In the genomic region with DNA sequence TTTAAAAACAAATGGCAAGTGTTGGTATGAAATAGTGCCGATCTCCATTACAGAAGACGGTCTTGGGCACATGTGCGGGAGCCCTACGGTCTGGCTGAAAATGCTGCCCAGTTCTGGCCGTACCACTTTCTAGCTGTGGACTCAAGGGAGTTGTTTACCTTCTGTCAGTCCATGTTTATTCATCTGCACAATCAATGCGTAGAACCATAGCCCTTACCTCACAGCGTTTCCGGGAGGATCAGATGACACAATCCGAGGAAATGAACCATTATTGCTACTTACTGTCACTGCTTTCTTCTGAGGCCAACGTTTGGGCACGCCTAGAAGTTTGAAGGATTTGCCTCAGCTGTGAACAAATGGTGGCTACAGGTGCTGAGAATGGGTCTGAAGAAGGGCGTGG, we compare ENCODE assay signal across 9 cellular contexts. TPM values are rescaled to one million over a fixed set of nuclear protein-coding genes. Genes with fewer than 3 reads are reported as not detected.
DNase-seq lines count a peak whose midpoint lies in the region; ATAC-seq and TF ChIP-seq lines count a peak whose summit lies in the region.
"Had no signal": no experiment of that assay in that cellular context is flagged by ENCODE, and none has a peak within 500 bp of the region (broad histone marks: within the 10 kb centered on the region; RNA-seq: fewer than 3 reads in every experiment).

No MANE protein-coding gene starts in this region.

- no peaks in the 10 kb centered on the region for H3K27me3 Mint-ChIP-seq in CD4-positive, alpha-beta T cell

- intact Hi-C loops in CD4-positive, alpha-beta T cell (cut with DNase I, micrococcal nuclease), result loop anchor here (1.0 to 5.0 kb wide), 2 partner anchors 31 to 45 kb away; a partner anchor contains a TSS

- H3K4me3 ChIP-seq in LNCaP clone FGC (ENCODE audit: low read depth, low read length) (no peak overlapping the region), esophagus (ENCODE audit: low read depth in 1 of 2, low read length in 2 of 2) (no peak overlapping the region), skeletal muscle cell (ENCODE audit: low read depth, low read length) (no peak overlapping the region), MM.1S (ENCODE audit: low read length) (no peak overlapping the region)
- H3K4me3 ChIP-seq: ascending aorta had no signal

- peak in 7 of 10 experiments; percentile 12 to 54 (median 38) for DNase-seq in CD4-positive, alpha-beta T cell
- DNase-seq in LNCaP clone FGC (ENCODE audit: low read depth), result peak; percentile 96
- peak; percentile 95 for DNase-seq in SHP77 treated with DMSO at 0.1 percent for 48 hours (lab: John Stamatoyannopoulos, UW)
- peak; percentile 53 for DNase-seq in skeletal muscle cell (ENCODE audit: low read depth)
- no peak for DNase-seq in MM.1S
- DNase-seq in SK-N-DZ (ENCODE audit: low spot score), result no peak

- no peaks in the 10 kb centered on the region for H3F3A ChIP-seq in MM.1S (ENCODE audit: insufficient read depth, low read length)

- H3K27me3 ChIP-seq in CD4-positive, alpha-beta T cell (ENCODE audit: control insufficient read depth, insufficient read depth, low read length), result no peaks in the 10 kb centered on the region
- H3K27me3 ChIP-seq in esophagus (ENCODE audit: control insufficient read depth in 1 of 2, insufficient read depth in 2 of 2, low read length in 2 of 2), result no peaks in the 10 kb centered on the region
- H3K27me3 ChIP-seq in MM.1S (replicated peaks; ENCODE audit: insufficient read depth, low read length), result no peaks in the 10 kb centered on the region
- H3K27me3 ChIP-seq: ascending aorta had no signal

- H3K4me3 Mint-ChIP-seq in CD4-positive, alpha-beta T cell, result no peak overlapping the region

- no peaks in the 10 kb centered on the region for H3K36me3 Mint-ChIP-seq in CD4-positive, alpha-beta T cell (ENCODE audit: low read depth)

- no peaks in the 10 kb centered on the region for H3K9me3 ChIP-seq in CD4-positive, alpha-beta T cell (ENCODE audit: control insufficient read depth, low read length)
- H3K9me3 ChIP-seq in esophagus (ENCODE audit: control insufficient read depth in 2 of 2, insufficient read depth in 1 of 2, low read depth in 1 of 2, low read length in 1 of 2) (peaks cover 0 to 2% of the 10 kb centered on the region in 2 donors), MM.1S (replicated peaks; ENCODE audit: insufficient read depth, low read length) (no peaks in the 10 kb centered on the region)
- H3K9me3 ChIP-seq: ascending aorta had no signal

- CTCF ChIA-PET in CD4-positive, alpha-beta T cell (lab: Charles Lee), result interaction anchor here (0.8 to 1.2 kb wide), 3 partner anchors 29 to 113 kb away, joined by 3 to 5 read pairs (median 4); no protein-coding TSS in a partner anchor

- H3K27ac ChIP-seq in CD4-positive, alpha-beta T cell (ENCODE audit: low read depth, low read length), result no peak overlapping the region
- H3K27ac ChIP-seq in esophagus (ENCODE audit: low read depth in 2 of 2, low read length in 1 of 2) (peak overlapping the region; percentile 53 to 86), MM.1S (ENCODE audit: low read length) (no peak overlapping the region)
- H3K27ac ChIP-seq: ascending aorta had no signal

- H3K79me2 ChIP-seq in MM.1S (ENCODE audit: low read length), result no peaks in the 10 kb centered on the region

- WGBS in esophagus, 2 donors, result 9 to 13% methylated on average over 12 of the region's 12 CpGs

- H3K4me1 ChIP-seq in esophagus (ENCODE audit: control insufficient read depth in 2 of 2, insufficient read depth in 2 of 2, low read length in 1 of 2), result peaks cover 0 to 9% of the 10 kb centered on the region in 2 donors
- H3K4me1 ChIP-seq in MM.1S (ENCODE audit: low read length), result no peaks in the 10 kb centered on the region
- H3K4me1 ChIP-seq: ascending aorta had no signal

- no peak overlapping the region for H2AFZ ChIP-seq in MM.1S (ENCODE audit: low read length)

- peaks cover 21% of the 10 kb centered on the region for H3K4me1 Mint-ChIP-seq in CD4-positive, alpha-beta T cell (ENCODE audit: low read depth)

- peak; percentile 59 for ATAC-seq in CD4-positive, alpha-beta T cell (ENCODE audit: poor library complexity)
- ATAC-seq in GM18858 (IDR thresholded peaks at IDR 0.05; ENCODE audit: unreplicated experiment), result no peak

- no peaks in the 10 kb centered on the region for H3K9me2 ChIP-seq in MM.1S (replicated peaks; ENCODE audit: insufficient read depth, low read length)

- no peaks in the 10 kb centered on the region for H3K9me3 Mint-ChIP-seq in CD4-positive, alpha-beta T cell

- H3K4me2 ChIP-seq in MM.1S (ENCODE audit: low read depth, low read length), result no peak overlapping the region

- H3K27ac Mint-ChIP-seq in CD4-positive, alpha-beta T cell, result peak overlapping the region; percentile 80

- H3K36me3 ChIP-seq in esophagus (ENCODE audit: control insufficient read depth in 2 of 2, insufficient read depth in 2 of 2, low read length in 1 of 2) (no peaks in the 10 kb centered on the region), MM.1S (replicated peaks; ENCODE audit: insufficient read depth, low read length) (no peaks in the 10 kb centered on the region)
- H3K36me3 ChIP-seq: ascending aorta had no signal

- TF ChIP-seq CTCF in CD4-positive, alpha-beta T cell (IDR thresholded peaks at IDR 0.05), result no peak
- TF ChIP-seq CTCF in LNCaP clone FGC (IDR thresholded peaks at IDR 0.05; ENCODE audit: control insufficient read depth, extremely low read depth, insufficient read depth) (no peak), MM.1S (IDR thresholded peaks at IDR 0.05; ENCODE audit: low read length) (no peak)

- no peak overlapping the region for H3K9ac ChIP-seq in MM.1S (ENCODE audit: low read length)

- POLR2A ChIA-PET in CD4-positive, alpha-beta T cell (lab: Charles Lee), result interaction anchor here (0.9 to 1.0 kb wide), 2 partner anchors 31 to 92 kb away, joined by 3 to 7 read pairs; a partner anchor contains a TSS

- H4K20me1 ChIP-seq in MM.1S (ENCODE audit: insufficient read depth, low read length), result no peaks in the 10 kb centered on the region

RNA-seq across cellular contexts. Expression of a gene that starts 31.2 kb away (rescaled TPM):
- total RNA-seq in CD4-positive, alpha-beta T cell, result 100 to 1,000 TPM; 284 to 285 TPM
- polyA plus RNA-seq in esophagus, result 10 to 100 TPM; 37.6 to 62.6 TPM
- polyA plus RNA-seq in SK-N-DZ (2014; cell fraction: cytosol; rRNA removed), result 0.32 TPM in 1 of 2 replicates, not detected in the other
- polyA plus RNA-seq in SK-N-DZ (2014; cell fraction: nucleus; rRNA removed), result not detected in 2 replicates

RNA-seq across cellular contexts. Expression of a gene that starts 50.4 kb away (rescaled TPM):
- total RNA-seq in CD4-positive, alpha-beta T cell, result 1 to 10 TPM; 9.7 to 10.0 TPM
- polyA plus RNA-seq in esophagus, result 10 to 100 TPM; 23.2 to 32.3 TPM
- 86.8 and 135 TPM in 2 replicates for polyA plus RNA-seq in SK-N-DZ (2014; cell fraction: cytosol; rRNA removed)
- 69.3 and 77.1 TPM in 2 replicates for polyA plus RNA-seq in SK-N-DZ (2014; cell fraction: nucleus; rRNA removed)

Comparison
In these comparisons a context has a peak if more than half of its experiments do, and no peak if none do; other contexts are left out.
1. DNase-seq: peak in CD4-positive, alpha-beta T cell (7 of 10), LNCaP clone FGC (single experiment), SHP77 treated with DMSO at 0.1 percent for 48 hours (single experiment) and skeletal muscle cell (single experiment); none in MM.1S (single experiment) and SK-N-DZ (single experiment).
2. H3K27ac ChIP-seq: peak in esophagus (2 of 2); none in CD4-positive, alpha-beta T cell (single experiment) and MM.1S (single experiment).